Comparison of ENCODE assay signal across 8 cellular contexts in the genomic region with DNA sequence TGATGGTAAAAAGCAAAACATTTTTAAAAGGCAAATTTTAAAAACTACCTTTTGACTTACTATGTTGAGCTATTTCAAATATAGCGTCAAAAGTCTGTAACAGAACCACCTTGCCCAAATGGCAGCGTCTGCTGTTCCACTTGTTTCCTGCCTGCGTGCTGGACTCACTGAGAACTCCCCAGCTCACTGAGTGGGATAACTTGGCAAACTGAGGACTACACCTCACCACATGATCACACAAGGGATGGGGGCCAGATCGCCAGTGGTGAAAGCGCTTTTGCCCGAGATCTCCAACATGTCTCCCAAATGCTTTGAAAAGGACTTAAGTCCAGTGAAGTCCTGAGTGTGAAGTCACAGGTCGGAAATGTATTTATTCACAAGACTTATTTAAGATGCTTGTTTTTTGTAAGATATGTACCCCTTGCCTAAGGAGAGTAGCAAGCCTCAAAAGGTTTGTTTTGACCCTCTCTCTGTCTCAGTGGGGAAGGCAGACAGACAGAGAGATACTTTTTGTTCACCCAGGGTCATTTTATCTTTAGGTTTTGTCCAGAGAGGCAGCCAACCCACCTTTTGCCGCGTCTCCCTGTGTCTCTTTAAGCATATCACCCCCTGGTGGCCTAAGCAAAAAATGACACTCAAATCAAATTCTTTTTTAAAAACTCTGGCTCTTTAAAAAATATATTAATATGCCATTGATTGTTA.
A peak's percentile ranks its signal among the peaks of the same experiment; 100 is the strongest.
DNase-seq lines count a peak whose midpoint lies in the region; ATAC-seq and TF ChIP-seq lines count a peak whose summit lies in the region.

No MANE protein-coding gene starts in this region.

- ATAC-seq in HG02852 (IDR thresholded peaks at IDR 0.05; ENCODE audit: unreplicated experiment) = no peak
- ATAC-seq in GM21447 (IDR thresholded peaks at IDR 0.05; ENCODE audit: unreplicated experiment) = no peak

- no peaks in the 10 kb centered on the region for H3K79me2 ChIP-seq in DOHH2 (ENCODE audit: control insufficient read depth, low read length)
- no peaks in the 10 kb centered on the region for H3K79me2 ChIP-seq in OCI-LY7 (ENCODE audit: insufficient read depth, low read depth, low read length)

- peaks cover 3% of the 10 kb centered on the region for H3K36me3 Mint-ChIP-seq in osteocyte (ENCODE audit: unreplicated experiment)

- no peaks in the 10 kb centered on the region for H3K4me1 Mint-ChIP-seq in osteocyte (ENCODE audit: unreplicated experiment)

- no peaks in the 10 kb centered on the region for H3K36me3 ChIP-seq in DOHH2 (ENCODE audit: control insufficient read depth, low read length)
- H3K36me3 ChIP-seq in OCI-LY7 (ENCODE audit: insufficient read depth, low read length) = no peaks in the 10 kb centered on the region

- DNase-seq in HCEC 1CT (peak; percentile 49), OCI-LY7 (ENCODE audit: low spot score) (peak; percentile 52), epithelial cell of proximal tubule (ENCODE audit: low read depth) (no peak), osteocyte (ENCODE audit: extremely low spot score, unreplicated experiment) (no peak), mesenteric fat pad (ENCODE audit: low spot score) (no peak)

- intact Hi-C loops in OCI-LY7 (cut with micrococcal nuclease; ENCODE audit: unreplicated experiment) = loop anchor here (1.0 to 5.0 kb wide), 3 partner anchors 70 to 331 kb away; no protein-coding TSS in a partner anchor

- H4K20me1 ChIP-seq in DOHH2 (ENCODE audit: control insufficient read depth, insufficient read depth, low read depth, low read length) = peaks cover 3% of the 10 kb centered on the region; the same call in 1 of the 2 replicates
- H4K20me1 ChIP-seq in OCI-LY7 (ENCODE audit: insufficient read depth, low read length) = no peaks in the 10 kb centered on the region

- TF ChIP-seq CTCF in DOHH2 (IDR thresholded peaks at IDR 0.05; ENCODE audit: low read depth, low read length, poor library complexity, severe bottlenecking) = peak; percentile 66
- TF ChIP-seq CTCF in OCI-LY7 (conservative IDR thresholded peaks at IDR 0.05; ENCODE audit: low read length) = peak; percentile 90
- TF ChIP-seq CTCF in epithelial cell of proximal tubule (conservative IDR thresholded peaks at IDR 0.05; ENCODE audit: low read depth, low read length) = peak; percentile 73
- TF ChIP-seq CTCF in osteocyte (IDR thresholded peaks at IDR 0.05) = peak; percentile 70

- no peak overlapping the region for H3K27ac ChIP-seq in DOHH2 (ENCODE audit: low read depth, low read length)
- no peak overlapping the region for H3K27ac ChIP-seq in OCI-LY7 (ENCODE audit: low read depth, low read length, poor library complexity, severe bottlenecking)

- no peaks in the 10 kb centered on the region for H3F3A ChIP-seq in DOHH2 (ENCODE audit: control insufficient read depth, insufficient read depth)

- no peaks in the 10 kb centered on the region for H3K27me3 ChIP-seq in DOHH2 (ENCODE audit: control insufficient read depth, low read length)

- H3K27ac Mint-ChIP-seq in osteocyte (ENCODE audit: unreplicated experiment) = no peak overlapping the region

- H3K4me2 ChIP-seq in DOHH2 (ENCODE audit: low read length) (no peak overlapping the region), OCI-LY7 (ENCODE audit: low read length) (no peak overlapping the region)

- no peak overlapping the region for H3K4me3 ChIP-seq in DOHH2 (ENCODE audit: low read length)
- no peak overlapping the region for H3K4me3 ChIP-seq in OCI-LY7 (ENCODE audit: low read depth, low read length, poor library complexity, severe bottlenecking)
- no peak overlapping the region for H3K4me3 ChIP-seq in epithelial cell of proximal tubule (ENCODE audit: low read depth, low read length)

- no peak overlapping the region for H3K4me3 Mint-ChIP-seq in osteocyte (ENCODE audit: unreplicated experiment)

- BruUV-seq in OCI-LY7 (replicated peaks; lab: Mats Ljungman, UMichigan) = no TSS peak

- no peaks in the 10 kb centered on the region for H3K4me1 ChIP-seq in DOHH2 (ENCODE audit: control insufficient read depth, low read length)
- no peaks in the 10 kb centered on the region for H3K4me1 ChIP-seq in OCI-LY7 (ENCODE audit: insufficient read depth, low read length, poor library complexity, severe bottlenecking)

- POLR2A ChIA-PET in OCI-LY7 (lab: Charles Lee) = interaction anchor here (0.5 kb wide), 1 partner anchor 16 kb away, joined by 5 read pairs; no protein-coding TSS in a partner anchor

- CTCF ChIA-PET in OCI-LY7 (lab: Charles Lee; ENCODE audit: unreplicated experiment) = interaction anchor here (1.0 kb wide), 1 partner anchor 15 kb away, joined by 4 read pairs; no protein-coding TSS in a partner anchor

- H3K9me3 Mint-ChIP-seq in osteocyte (ENCODE audit: unreplicated experiment) = no peaks in the 10 kb centered on the region

- no peaks in the 10 kb centered on the region for H3K9me3 ChIP-seq in DOHH2 (ENCODE audit: control insufficient read depth, insufficient read depth, low read length)
- H3K9me3 ChIP-seq in OCI-LY7 (ENCODE audit: low read length) = no peaks in the 10 kb centered on the region

- H2AFZ ChIP-seq in OCI-LY7 (ENCODE audit: low read length) = no peak overlapping the region

- H3K9me2 ChIP-seq in DOHH2 (replicated peaks; ENCODE audit: control insufficient read depth, low read length) = no peaks in the 10 kb centered on the region
- no peaks in the 10 kb centered on the region for H3K9me2 ChIP-seq in OCI-LY7 (ENCODE audit: insufficient read depth, low read length)

- H3K27me3 Mint-ChIP-seq in osteocyte (ENCODE audit: unreplicated experiment) = no peaks in the 10 kb centered on the region

Comparison
In these comparisons a context has a peak if more than half of its experiments do, and no peak if none do; other contexts are left out.
1. DNase-seq: peak in HCEC 1CT (single experiment) and OCI-LY7 (single experiment); none in epithelial cell of proximal tubule (single experiment), osteocyte (single experiment) and mesenteric fat pad (single experiment).
2. Peak in every context shown above with its lines, with median percentiles within 50 percentile points of each other: CTCF ChIP-seq.